Comparison of ENCODE assay signal across 8 cellular contexts in the genomic region with DNA sequence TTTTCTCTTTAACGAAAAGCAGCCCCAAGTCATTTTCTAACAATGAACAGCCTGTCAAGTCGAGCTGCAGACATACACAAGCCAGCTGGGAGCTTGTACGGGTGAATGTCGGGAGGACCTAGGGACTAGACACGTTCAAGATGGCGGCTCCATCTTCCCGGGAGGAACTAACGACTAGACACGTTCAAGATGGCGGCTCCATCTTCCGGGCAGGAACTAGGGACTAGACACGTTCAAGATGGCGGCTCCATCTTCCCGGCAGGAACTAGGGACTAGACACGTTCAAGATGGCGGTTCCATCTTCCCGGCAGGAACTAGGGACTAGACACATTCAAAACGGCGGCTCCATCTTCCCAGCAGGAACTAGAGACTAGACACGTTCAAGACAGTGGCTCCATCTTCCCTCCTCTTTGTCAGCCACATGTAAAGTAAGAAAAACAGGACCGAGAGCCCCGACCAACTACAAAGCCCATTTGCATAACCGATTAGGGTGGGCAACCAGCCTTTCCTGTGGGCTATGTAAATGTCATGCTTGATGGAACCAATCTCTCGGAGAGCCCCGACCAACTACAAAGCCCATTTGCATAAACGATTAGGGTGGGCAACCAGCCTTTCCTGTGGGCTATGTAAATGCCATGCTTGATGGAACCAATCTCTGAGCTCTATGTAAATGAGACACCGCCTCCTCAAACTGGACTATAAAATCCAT.
DNase-seq lines count a peak whose midpoint lies in the region; TF ChIP-seq lines count a peak whose summit lies in the region.

No MANE protein-coding gene starts in this region.

- peak; percentile 6 for DNase-seq in activated CD4-positive, alpha-beta T cell treated with anti-CD3 and anti-CD28 coated beads, Interleukin-2, amount 50 U/mL, for 1 hour
- DNase-seq in fibroblast of pulmonary artery (ENCODE audit: low read depth) = peak; percentile 59
- peak; percentile 80 for DNase-seq in pons (ENCODE audit: low spot score)
- no peak for DNase-seq in T1000 (lab: John Stamatoyannopoulos, UW)
- no peak for DNase-seq in SHP77 treated with DMSO at 0.1 percent for 48 hours (lab: John Stamatoyannopoulos, UW)
- DNase-seq in NCI-H2081 (lab: John Stamatoyannopoulos, UW) = no peak
- no peak for DNase-seq in cerebellar nuclear complex (lab: John Stamatoyannopoulos, UW)

- TF ChIP-seq POLR2A in GM19193 (IDR thresholded peaks at IDR 0.05; ENCODE audit: extremely low read depth, insufficient read depth, insufficient read length) = peak; percentile 60

- no peak for TF ChIP-seq CTCF in fibroblast of pulmonary artery (IDR thresholded peaks at IDR 0.05; ENCODE audit: low read length, missing control alignments)

- peak overlapping the region; percentile 27 for H3K4me3 ChIP-seq in fibroblast of pulmonary artery (replicated peaks; ENCODE audit: low read depth, low read length)

Comparison
In these comparisons a context has a peak if more than half of its experiments do, and no peak if none do; other contexts are left out.
1. DNase-seq: peak in activated CD4-positive, alpha-beta T cell treated with anti-CD3 and anti-CD28 coated beads, Interleukin-2, amount 50 U/mL, for 1 hour (single experiment), fibroblast of pulmonary artery (single experiment) and pons (single experiment); none in T1000 (single experiment), SHP77 treated with DMSO at 0.1 percent for 48 hours (single experiment), NCI-H2081 (0 of 2) and cerebellar nuclear complex (0 of 2).